ENCODE assay signal across 9 cellular contexts in genomic region chr2:96532641-96533291, GRCh38. TPM values are rescaled to one million over a fixed set of nuclear protein-coding genes. Genes with fewer than 3 reads are reported as not detected.
A peak's percentile ranks its signal among the peaks of the same experiment; 100 is the strongest.
DNase-seq lines count a peak whose midpoint lies in the region; ATAC-seq and TF ChIP-seq lines count a peak whose summit lies in the region.
"Had no signal": no experiment of that assay in that cellular context is flagged by ENCODE, and none has a peak within 500 bp of the region (broad histone marks: within the 10 kb centered on the region; RNA-seq: fewer than 3 reads in every experiment).

No MANE protein-coding gene starts in this region.

- no peak for ATAC-seq in effector memory CD8-positive, alpha-beta T cell (replicated peaks)

- H3K4me1 Mint-ChIP-seq in effector memory CD8-positive, alpha-beta T cell (ENCODE audit: low read depth in 2 of 2) = peaks cover 43 to 44% of the 10 kb centered on the region in 2 donors

- H2AFZ ChIP-seq in PC-9 = no peak overlapping the region; the same call in 1 of the 2 replicates
- H2AFZ ChIP-seq in osteoblast (ENCODE audit: low read length) = peak overlapping the region; percentile 43

- H3K27me3 ChIP-seq in BLaER1 (no peaks in the 10 kb centered on the region), PC-9 (ENCODE audit: insufficient read depth, low read depth) (no peaks in the 10 kb centered on the region), osteoblast (ENCODE audit: insufficient read depth, low read length) (no peaks in the 10 kb centered on the region)

- intact Hi-C loops in PC-9 (cut with micrococcal nuclease; ENCODE audit: unreplicated experiment) = loop anchor here (5.0 kb wide), 2 partner anchors 225 to 285 kb away; partner anchors contain the start of genes CNNM3 and SNRNP200

- peak overlapping the region; percentile 39; the same call in 1 of the 2 replicates for H3K9ac ChIP-seq in BLaER1

- H3K36me3 Mint-ChIP-seq in effector memory CD8-positive, alpha-beta T cell (ENCODE audit: insufficient read depth) = peaks cover 27% of the 10 kb centered on the region

- H3K27ac Mint-ChIP-seq in effector memory CD8-positive, alpha-beta T cell = peak overlapping the region; percentile 82 to 95

- POLR2A ChIA-PET in PC-9 (lab: Charles Lee; ENCODE audit: unreplicated experiment) = interaction anchor here (0.6 to 0.7 kb wide), 2 partner anchors 166 to 196 kb away, joined by 3 read pairs; no protein-coding TSS in a partner anchor

- H3K79me2 ChIP-seq in PC-9 (ENCODE audit: low read depth) (no peaks in the 10 kb centered on the region; the same call in 1 of the 2 replicates), osteoblast (ENCODE audit: insufficient read depth, low read length) (peaks cover 4% of the 10 kb centered on the region)

- H3K9me3 Mint-ChIP-seq in effector memory CD8-positive, alpha-beta T cell = no peaks in the 10 kb centered on the region
- H3K9me3 Mint-ChIP-seq: activated CD4-positive, alpha-beta T cell treated with anti-CD3 and anti-CD28 coated beads, Interleukin-2, amount 10 ng/mL, durations not matched to agents 7 days and 5 days had no signal

- no peaks in the 10 kb centered on the region for H3K36me3 ChIP-seq in BLaER1
- H3K36me3 ChIP-seq in PC-9 (ENCODE audit: low read depth) = no peaks in the 10 kb centered on the region
- H3K36me3 ChIP-seq in osteoblast (ENCODE audit: insufficient read depth, low read length) = no peaks in the 10 kb centered on the region

- DNase-seq in PC-9 (no peak), osteoblast (ENCODE audit: insufficient read length, low spot score, missing footprints) (peak; percentile 65), hippocampal formation (lab: John Stamatoyannopoulos, UW) (no peak), hepatic stellate cell (ENCODE audit: low spot score) (no peak), SW 1271 (lab: John Stamatoyannopoulos, UW) (no peak), NCI-H1694 (lab: John Stamatoyannopoulos, UW) (no peak)
- no peak for DNase-seq in effector memory CD8-positive, alpha-beta T cell

- H3K4me3 ChIP-seq in BLaER1 (peak overlapping the region; percentile 59), PC-9 (no peak overlapping the region), osteoblast (ENCODE audit: insufficient read depth, low read length) (no peak overlapping the region)

- H3K9me2 ChIP-seq in PC-9 (ENCODE audit: insufficient read depth) = no peaks in the 10 kb centered on the region

- peaks cover 90% of the 10 kb centered on the region for H3K4me1 ChIP-seq in BLaER1
- peaks cover 36% of the 10 kb centered on the region for H3K4me1 ChIP-seq in PC-9 (replicated peaks; ENCODE audit: insufficient read depth)
- peaks cover 57% of the 10 kb centered on the region for H3K4me1 ChIP-seq in osteoblast (ENCODE audit: insufficient read depth, low read length)

- H3K4me3 Mint-ChIP-seq in effector memory CD8-positive, alpha-beta T cell = peak overlapping the region in 1 of 2 donors; percentile 82

- H3K9me3 ChIP-seq in BLaER1 (no peaks in the 10 kb centered on the region), PC-9 (ENCODE audit: insufficient read depth, low read depth) (no peaks in the 10 kb centered on the region), osteoblast (ENCODE audit: low read depth, low read length) (no peaks in the 10 kb centered on the region)

- H3F3A ChIP-seq in PC-9 (ENCODE audit: insufficient read depth, low read depth) = peaks cover 26% of the 10 kb centered on the region

- peaks cover 9% of the 10 kb centered on the region for H4K20me1 ChIP-seq in BLaER1
- no peaks in the 10 kb centered on the region for H4K20me1 ChIP-seq in PC-9 (ENCODE audit: insufficient read depth)
- peaks cover 6% of the 10 kb centered on the region for H4K20me1 ChIP-seq in osteoblast (ENCODE audit: insufficient read depth, low read length)

- no peaks in the 10 kb centered on the region for H3K27me3 Mint-ChIP-seq in effector memory CD8-positive, alpha-beta T cell
- H3K27me3 Mint-ChIP-seq: activated CD4-positive, alpha-beta T cell treated with anti-CD3 and anti-CD28 coated beads, Interleukin-2, amount 10 ng/mL, durations not matched to agents 7 days and 5 days had no signal

- H3K27ac ChIP-seq in BLaER1 = peak overlapping the region; percentile 78
- peak overlapping the region; percentile 59 for H3K27ac ChIP-seq in PC-9
- H3K27ac ChIP-seq in osteoblast (ENCODE audit: low read depth, low read length) = peak overlapping the region; percentile 93

- CTCF ChIA-PET in PC-9 (lab: Charles Lee) = interaction anchor here (0.6 kb wide), 2 partner anchors 283 to 478 kb away, joined by 3 read pairs; partner anchors contain the start of gene CNNM3

- no peak for TF ChIP-seq CTCF in PC-9 (conservative IDR thresholded peaks at IDR 0.05)
- no peak for TF ChIP-seq CTCF in osteoblast (IDR thresholded peaks at IDR 0.05; ENCODE audit: extremely low read depth, low read depth, low read length)

- BruUV-seq in PC-9 (replicated peaks; lab: Mats Ljungman, UMichigan) = no TSS peak

- peak overlapping the region; percentile 99 for H3K4me2 ChIP-seq in BLaER1
- peak overlapping the region; percentile 86 for H3K4me2 ChIP-seq in PC-9
- peak overlapping the region; percentile 28 for H3K4me2 ChIP-seq in osteoblast (ENCODE audit: insufficient read depth, low read length)

RNA-seq across cellular contexts. Expression of gene ARID5A, which starts 3.8 kb away (rescaled TPM):
- total RNA-seq in PC-9 (2021) (5.1 and 6.0 TPM in 2 replicates), osteoblast (7.6 and 9.7 TPM in 2 replicates)

RNA-seq across cellular contexts. Expression of gene NEURL3, which starts 27.6 kb away (rescaled TPM):
- total RNA-seq in PC-9 (2021) (0.48 and 0.63 TPM in 2 replicates), osteoblast (0.29 TPM in 1 of 2 replicates, not detected in the other)

Comparison
In these comparisons a context has a peak if more than half of its experiments do, and no peak if none do; other contexts are left out.
1. H3K4me2 ChIP-seq: peak in every context shown above with its lines; median percentile 99 in BLaER1; 86 in PC-9; 28 in osteoblast.